Comparison of ENCODE assay signal across 1 cellular context in the genomic region with DNA sequence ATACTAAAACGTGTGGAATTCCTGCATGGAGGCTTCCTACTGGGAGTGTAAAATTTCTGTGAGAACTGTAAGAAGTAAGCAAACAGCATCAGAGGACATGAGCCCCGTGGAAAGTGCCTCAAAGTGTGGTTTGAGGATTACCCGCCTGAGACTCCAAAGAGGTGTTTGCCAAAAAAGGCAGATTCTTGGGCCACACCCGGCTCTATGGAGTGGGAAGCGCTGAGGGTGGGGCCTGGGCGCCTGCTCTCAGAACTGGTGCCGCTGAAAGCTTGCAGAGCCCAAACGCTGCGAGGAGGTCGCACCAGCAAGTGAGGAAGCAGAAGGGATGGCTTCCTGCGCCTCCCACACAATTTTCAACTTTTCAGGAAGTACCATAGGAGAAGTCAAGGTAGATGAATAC.
TF ChIP-seq lines count a peak whose summit lies in the region.

No MANE protein-coding gene starts in this region.

TF ChIP-seq in K562, 482 proteins besides CTCF, POLR2A, EP300 and RAD21 (continued from another document):
- TF ChIP-seq, protein P1, sequence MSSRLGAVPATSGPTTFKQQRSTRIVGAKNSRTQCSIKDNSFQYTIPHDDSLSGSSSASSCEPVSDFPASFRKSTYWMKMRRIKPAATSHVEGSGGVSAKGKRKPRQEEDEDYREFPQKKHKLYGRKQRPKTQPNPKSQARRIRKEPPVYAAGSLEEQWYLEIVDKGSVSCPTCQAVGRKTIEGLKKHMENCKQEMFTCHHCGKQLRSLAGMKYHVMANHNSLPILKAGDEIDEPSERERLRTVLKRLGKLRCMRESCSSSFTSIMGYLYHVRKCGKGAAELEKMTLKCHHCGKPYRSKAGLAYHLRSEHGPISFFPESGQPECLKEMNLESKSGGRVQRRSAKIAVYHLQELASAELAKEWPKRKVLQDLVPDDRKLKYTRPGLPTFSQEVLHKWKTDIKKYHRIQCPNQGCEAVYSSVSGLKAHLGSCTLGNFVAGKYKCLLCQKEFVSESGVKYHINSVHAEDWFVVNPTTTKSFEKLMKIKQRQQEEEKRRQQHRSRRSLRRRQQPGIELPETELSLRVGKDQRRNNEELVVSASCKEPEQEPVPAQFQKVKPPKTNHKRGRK (tag; IDR thresholded peaks at IDR 0.05), result peak; percentile 46; the same call in 1 of the 2 replicates
- TF ChIP-seq TCF7 (IDR thresholded peaks at IDR 0.05; ENCODE audit: borderline replicate concordance), result 0 out of 2 replicates have a peak, but pooled peaks have one; percentile 23
- 0 out of 2 replicates have a peak, but pooled peaks have one; percentile 0 for TF ChIP-seq ZNF175 (CRISPR knock-in tag; IDR thresholded peaks at IDR 0.05; ENCODE audit: low read depth)
- 0 out of 2 replicates have a peak, but pooled peaks have one; percentile 21 for TF ChIP-seq ZNF766 (CRISPR knock-in tag; conservative IDR thresholded peaks at IDR 0.05)
